In genomic region chr19:40443131-40443929, GRCh38 we compare ENCODE assay signal across 1 cellular context.
A peak's percentile ranks its signal among the peaks of the same experiment; 100 is the strongest.
TF ChIP-seq lines count a peak whose summit lies in the region.

No MANE protein-coding gene starts in this region.

TF ChIP-seq in HepG2, 621 proteins besides CTCF, POLR2A, EP300 and RAD21 (continued from another document and continues in another):
- no peak for TF ChIP-seq USF2 (IDR thresholded peaks at IDR 0.05; ENCODE audit: low read depth, low read length)
- no peak for TF ChIP-seq USF2 (CRISPR knock-in tag; IDR thresholded peaks at IDR 0.05; ENCODE audit: borderline replicate concordance)
- no peak for TF ChIP-seq UBTF (CRISPR knock-in tag; IDR thresholded peaks at IDR 0.05)
- TF ChIP-seq ZBTB1 (CRISPR knock-in tag; IDR thresholded peaks at IDR 0.05; ENCODE audit: borderline replicate concordance), result no peak
- TF ChIP-seq ZNF878 (CRISPR knock-in tag; IDR thresholded peaks at IDR 0.05), result no peak
- no peak for TF ChIP-seq ZC3H4 (CRISPR knock-in tag; IDR thresholded peaks at IDR 0.05; ENCODE audit: borderline replicate concordance)
- no peak for TF ChIP-seq TEAD2 (CRISPR knock-in tag; IDR thresholded peaks at IDR 0.05)
- TF ChIP-seq ZNF484 (CRISPR knock-in tag; IDR thresholded peaks at IDR 0.05; ENCODE audit: borderline replicate concordance, low read depth), result no peak
- TF ChIP-seq PRDM15 (CRISPR knock-in tag; IDR thresholded peaks at IDR 0.05), result no peak
- no peak for TF ChIP-seq SRSF4 (IDR thresholded peaks at IDR 0.05; ENCODE audit: low read depth, low read length, poor library complexity, severe bottlenecking)
- peak; percentile 45 for TF ChIP-seq MED1 (CRISPR knock-in tag; IDR thresholded peaks at IDR 0.05)
- 0 out of 2 replicates have a peak, but pooled peaks have one; percentile 50 for TF ChIP-seq TBX2 (CRISPR knock-in tag; IDR thresholded peaks at IDR 0.05; ENCODE audit: borderline replicate concordance)
- no peak for TF ChIP-seq ZBTB7B (CRISPR knock-in tag; IDR thresholded peaks at IDR 0.05)
- peak; percentile 53 for TF ChIP-seq SKI (IDR thresholded peaks at IDR 0.05; ENCODE audit: partially characterized antibody)
- TF ChIP-seq SNAI1 (CRISPR knock-in tag; IDR thresholded peaks at IDR 0.05; ENCODE audit: borderline replicate concordance), result no peak
- TF ChIP-seq TOPORS (CRISPR knock-in tag; IDR thresholded peaks at IDR 0.05), result no peak; the same call in 1 of the 2 replicates
- TF ChIP-seq ZNF710 (CRISPR knock-in tag; IDR thresholded peaks at IDR 0.05; ENCODE audit: borderline replicate concordance), result 0 out of 2 replicates have a peak, but pooled peaks have one; percentile 23
- TF ChIP-seq ZNF274 (CRISPR knock-in tag; IDR thresholded peaks at IDR 0.05), result no peak
- TF ChIP-seq CEBPB (IDR thresholded peaks at IDR 0.05; ENCODE audit: borderline replicate concordance, low read depth, low read length), result no peak
- peak; percentile 61; the same call in 1 of the 2 replicates for TF ChIP-seq TFDP1 (CRISPR knock-in tag; IDR thresholded peaks at IDR 0.05; ENCODE audit: borderline replicate concordance)
- TF ChIP-seq E2F5 (CRISPR knock-in tag; conservative IDR thresholded peaks at IDR 0.05), result no peak
- TF ChIP-seq ZNF777 (CRISPR knock-in tag; IDR thresholded peaks at IDR 0.05), result peak; percentile 96
- TF ChIP-seq AHDC1 (CRISPR knock-in tag; IDR thresholded peaks at IDR 0.05; ENCODE audit: borderline replicate concordance), result no peak
- no peak for TF ChIP-seq ZNF337 (CRISPR knock-in tag; IDR thresholded peaks at IDR 0.05; ENCODE audit: borderline replicate concordance, low read depth)
- no peak for TF ChIP-seq MYNN (CRISPR knock-in tag; IDR thresholded peaks at IDR 0.05; ENCODE audit: low read depth)
- no peak for TF ChIP-seq ZNF232 (CRISPR knock-in tag; IDR thresholded peaks at IDR 0.05; ENCODE audit: borderline replicate concordance)
- TF ChIP-seq E2F2 (CRISPR knock-in tag; IDR thresholded peaks at IDR 0.05; ENCODE audit: borderline replicate concordance), result no peak
- no peak for TF ChIP-seq NFE2 (CRISPR knock-in tag; IDR thresholded peaks at IDR 0.05)
- no peak for TF ChIP-seq ZSCAN31 (CRISPR knock-in tag; IDR thresholded peaks at IDR 0.05; ENCODE audit: low read depth)
- TF ChIP-seq ZNF773 (CRISPR knock-in tag; IDR thresholded peaks at IDR 0.05; ENCODE audit: borderline replicate concordance), result 0 out of 2 replicates have a peak, but pooled peaks have one; percentile 31
- no peak for TF ChIP-seq ZNF292 (CRISPR knock-in tag; IDR thresholded peaks at IDR 0.05; ENCODE audit: borderline replicate concordance, low read depth)
- no peak for TF ChIP-seq KLF13 (CRISPR knock-in tag; IDR thresholded peaks at IDR 0.05)
- TF ChIP-seq DR1 (CRISPR knock-in tag; IDR thresholded peaks at IDR 0.05), result no peak
- no peak for TF ChIP-seq ETV6 (CRISPR knock-in tag; conservative IDR thresholded peaks at IDR 0.05)
- no peak for TF ChIP-seq CC2D1A (CRISPR knock-in tag; IDR thresholded peaks at IDR 0.05)
- TF ChIP-seq DDIT3 (CRISPR knock-in tag; IDR thresholded peaks at IDR 0.05), result no peak
- TF ChIP-seq RNF219 (CRISPR knock-in tag; IDR thresholded peaks at IDR 0.05), result no peak
